ENCODE assay signal across 1 cellular context in genomic region chr19:56567274-56568120, GRCh38.
TF ChIP-seq lines count a peak whose summit lies in the region.

Gene ZNF470 (plus strand): TSS chr19:56567468. CDS start chr19:56570312, 2,844 bp downstream.

TF ChIP-seq in K562, 482 proteins besides CTCF, POLR2A, EP300 and RAD21 (continued from another document):
- TF ChIP-seq XRCC5 (IDR thresholded peaks at IDR 0.05; ENCODE audit: low read depth, low read length) (no peak), NKRF (IDR thresholded peaks at IDR 0.05; ENCODE audit: borderline replicate concordance) (no peak), PHB (CRISPR knock-in tag; IDR thresholded peaks at IDR 0.05) (no peak), TAL1 (IDR thresholded peaks at IDR 0.05) (no peak), ZNF143 (CRISPR knock-in tag; IDR thresholded peaks at IDR 0.05) (peak; percentile 61), NRF1 (conservative IDR thresholded peaks at IDR 0.05 in 1 of 2, IDR thresholded peaks at IDR 0.05 in 1 of 2) (peak in 1 of 2 experiments; percentile 26; a peak in 1 of 4 replicates), CEBPB (tag; IDR thresholded peaks at IDR 0.05) (no peak), CBFB (CRISPR knock-in tag; IDR thresholded peaks at IDR 0.05) (no peak), DIDO1 (tag; IDR thresholded peaks at IDR 0.05; ENCODE audit: low read depth) (no peak), MXD1 (CRISPR knock-in tag; IDR thresholded peaks at IDR 0.05; ENCODE audit: borderline replicate concordance, poor library complexity, severe bottlenecking) (no peak), MECOM (CRISPR knock-in tag; IDR thresholded peaks at IDR 0.05) (no peak), ZNF766 (CRISPR knock-in tag; conservative IDR thresholded peaks at IDR 0.05) (no peak), TRIM28 (IDR thresholded peaks at IDR 0.05) (no peak), ZC3H11A (IDR thresholded peaks at IDR 0.05; ENCODE audit: low read depth, low read length) (no peak), KDM5B (IDR thresholded peaks at IDR 0.05; ENCODE audit: insufficient replicate concordance, low read depth, low read length) (no peak), ZNF76 (CRISPR knock-in tag; IDR thresholded peaks at IDR 0.05; ENCODE audit: borderline replicate concordance) (no peak), SIRT6 (IDR thresholded peaks at IDR 0.05; ENCODE audit: low read depth, low read length) (no peak), ZBTB33 (CRISPR knock-in tag; IDR thresholded peaks at IDR 0.05) (0 out of 2 replicates have a peak, but pooled peaks have one; percentile 9), NONO (IDR thresholded peaks at IDR 0.05; ENCODE audit: low read depth in 2 of 2, low read length in 1 of 2) (no peak), RBM34 (IDR thresholded peaks at IDR 0.05; ENCODE audit: borderline replicate concordance, insufficient read depth, low read length) (no peak), ZBTB40 (IDR thresholded peaks at IDR 0.05) (0 out of 2 replicates have a peak, but pooled peaks have one; percentile 34), ZBTB40 (CRISPR knock-in tag; IDR thresholded peaks at IDR 0.05) (no peak), ZNF668 (CRISPR knock-in tag; IDR thresholded peaks at IDR 0.05) (no peak), ELF2 (CRISPR knock-in tag; IDR thresholded peaks at IDR 0.05) (no peak), ZNF445 (CRISPR knock-in tag; IDR thresholded peaks at IDR 0.05; ENCODE audit: low read depth) (no peak), ZNF165 (CRISPR knock-in tag; IDR thresholded peaks at IDR 0.05; ENCODE audit: borderline replicate concordance) (no peak)
- TF ChIP-seq, protein P1, sequence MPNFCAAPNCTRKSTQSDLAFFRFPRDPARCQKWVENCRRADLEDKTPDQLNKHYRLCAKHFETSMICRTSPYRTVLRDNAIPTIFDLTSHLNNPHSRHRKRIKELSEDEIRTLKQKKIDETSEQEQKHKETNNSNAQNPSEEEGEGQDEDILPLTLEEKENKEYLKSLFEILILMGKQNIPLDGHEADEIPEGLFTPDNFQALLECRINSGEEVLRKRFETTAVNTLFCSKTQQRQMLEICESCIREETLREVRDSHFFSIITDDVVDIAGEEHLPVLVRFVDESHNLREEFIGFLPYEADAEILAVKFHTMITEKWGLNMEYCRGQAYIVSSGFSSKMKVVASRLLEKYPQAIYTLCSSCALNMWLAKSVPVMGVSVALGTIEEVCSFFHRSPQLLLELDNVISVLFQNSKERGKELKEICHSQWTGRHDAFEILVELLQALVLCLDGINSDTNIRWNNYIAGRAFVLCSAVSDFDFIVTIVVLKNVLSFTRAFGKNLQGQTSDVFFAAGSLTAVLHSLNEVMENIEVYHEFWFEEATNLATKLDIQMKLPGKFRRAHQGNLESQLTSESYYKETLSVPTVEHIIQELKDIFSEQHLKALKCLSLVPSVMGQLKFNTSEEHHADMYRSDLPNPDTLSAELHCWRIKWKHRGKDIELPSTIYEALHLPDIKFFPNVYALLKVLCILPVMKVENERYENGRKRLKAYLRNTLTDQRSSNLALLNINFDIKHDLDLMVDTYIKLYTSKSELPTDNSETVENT (CRISPR knock-in tag; IDR thresholded peaks at IDR 0.05): no peak
- TF ChIP-seq, protein P2, sequence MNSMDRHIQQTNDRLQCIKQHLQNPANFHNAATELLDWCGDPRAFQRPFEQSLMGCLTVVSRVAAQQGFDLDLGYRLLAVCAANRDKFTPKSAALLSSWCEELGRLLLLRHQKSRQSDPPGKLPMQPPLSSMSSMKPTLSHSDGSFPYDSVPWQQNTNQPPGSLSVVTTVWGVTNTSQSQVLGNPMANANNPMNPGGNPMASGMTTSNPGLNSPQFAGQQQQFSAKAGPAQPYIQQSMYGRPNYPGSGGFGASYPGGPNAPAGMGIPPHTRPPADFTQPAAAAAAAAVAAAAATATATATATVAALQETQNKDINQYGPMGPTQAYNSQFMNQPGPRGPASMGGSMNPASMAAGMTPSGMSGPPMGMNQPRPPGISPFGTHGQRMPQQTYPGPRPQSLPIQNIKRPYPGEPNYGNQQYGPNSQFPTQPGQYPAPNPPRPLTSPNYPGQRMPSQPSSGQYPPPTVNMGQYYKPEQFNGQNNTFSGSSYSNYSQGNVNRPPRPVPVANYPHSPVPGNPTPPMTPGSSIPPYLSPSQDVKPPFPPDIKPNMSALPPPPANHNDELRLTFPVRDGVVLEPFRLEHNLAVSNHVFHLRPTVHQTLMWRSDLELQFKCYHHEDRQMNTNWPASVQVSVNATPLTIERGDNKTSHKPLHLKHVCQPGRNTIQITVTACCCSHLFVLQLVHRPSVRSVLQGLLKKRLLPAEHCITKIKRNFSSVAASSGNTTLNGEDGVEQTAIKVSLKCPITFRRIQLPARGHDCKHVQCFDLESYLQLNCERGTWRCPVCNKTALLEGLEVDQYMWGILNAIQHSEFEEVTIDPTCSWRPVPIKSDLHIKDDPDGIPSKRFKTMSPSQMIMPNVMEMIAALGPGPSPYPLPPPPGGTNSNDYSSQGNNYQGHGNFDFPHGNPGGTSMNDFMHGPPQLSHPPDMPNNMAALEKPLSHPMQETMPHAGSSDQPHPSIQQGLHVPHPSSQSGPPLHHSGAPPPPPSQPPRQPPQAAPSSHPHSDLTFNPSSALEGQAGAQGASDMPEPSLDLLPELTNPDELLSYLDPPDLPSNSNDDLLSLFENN (IDR thresholded peaks at IDR 0.05; ENCODE audit: low read depth in 2 of 2, low read length in 2 of 2): no peak
- TF ChIP-seq, protein P3, sequence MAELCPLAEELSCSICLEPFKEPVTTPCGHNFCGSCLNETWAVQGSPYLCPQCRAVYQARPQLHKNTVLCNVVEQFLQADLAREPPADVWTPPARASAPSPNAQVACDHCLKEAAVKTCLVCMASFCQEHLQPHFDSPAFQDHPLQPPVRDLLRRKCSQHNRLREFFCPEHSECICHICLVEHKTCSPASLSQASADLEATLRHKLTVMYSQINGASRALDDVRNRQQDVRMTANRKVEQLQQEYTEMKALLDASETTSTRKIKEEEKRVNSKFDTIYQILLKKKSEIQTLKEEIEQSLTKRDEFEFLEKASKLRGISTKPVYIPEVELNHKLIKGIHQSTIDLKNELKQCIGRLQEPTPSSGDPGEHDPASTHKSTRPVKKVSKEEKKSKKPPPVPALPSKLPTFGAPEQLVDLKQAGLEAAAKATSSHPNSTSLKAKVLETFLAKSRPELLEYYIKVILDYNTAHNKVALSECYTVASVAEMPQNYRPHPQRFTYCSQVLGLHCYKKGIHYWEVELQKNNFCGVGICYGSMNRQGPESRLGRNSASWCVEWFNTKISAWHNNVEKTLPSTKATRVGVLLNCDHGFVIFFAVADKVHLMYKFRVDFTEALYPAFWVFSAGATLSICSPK (IDR thresholded peaks at IDR 0.05; ENCODE audit: borderline replicate concordance): no peak
- TF ChIP-seq, protein P4, sequence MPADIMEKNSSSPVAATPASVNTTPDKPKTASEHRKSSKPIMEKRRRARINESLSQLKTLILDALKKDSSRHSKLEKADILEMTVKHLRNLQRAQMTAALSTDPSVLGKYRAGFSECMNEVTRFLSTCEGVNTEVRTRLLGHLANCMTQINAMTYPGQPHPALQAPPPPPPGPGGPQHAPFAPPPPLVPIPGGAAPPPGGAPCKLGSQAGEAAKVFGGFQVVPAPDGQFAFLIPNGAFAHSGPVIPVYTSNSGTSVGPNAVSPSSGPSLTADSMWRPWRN (IDR thresholded peaks at IDR 0.05; ENCODE audit: low read depth): no peak
